ENCODE assay signal across 8 cellular contexts in genomic region chr5:76818844-76819831, GRCh38. TPM values are rescaled to one million over a fixed set of nuclear protein-coding genes. Genes with fewer than 3 reads are reported as not detected.
DNase-seq lines count a peak whose midpoint lies in the region; ATAC-seq and TF ChIP-seq lines count a peak whose summit lies in the region.

Gene F2RL1 (plus strand): TSS chr5:76819030. CDS start chr5:76819183, 153 bp downstream.

- TF ChIP-seq POLR2A in HCT116 (IDR thresholded peaks at IDR 0.05; ENCODE audit: borderline replicate concordance, extremely low read depth, insufficient read depth, insufficient read length) (peak; percentile 42), transverse colon (IDR thresholded peaks at IDR 0.05) (peak; percentile 97)

- H3K4me1 Mint-ChIP-seq in activated naive CD4-positive, alpha-beta T cell treated with anti-CD3 and anti-CD28 coated beads, Interleukin-2, amount 10 ng/mL, durations not matched to agents 7 days and 5 days, result peaks cover 17% of the 10 kb centered on the region
- no peaks in the 10 kb centered on the region for H3K4me1 Mint-ChIP-seq in glutamatergic neuron (ENCODE audit: low read depth, unreplicated experiment)

- peaks cover 53% of the 10 kb centered on the region for H3K79me2 ChIP-seq in HCT116 (ENCODE audit: insufficient read depth, low read length)

- DNase-seq in HCT116 (ENCODE audit: low read depth, low spot score), result peak; percentile 90
- peak; percentile 69 for DNase-seq in RPMI7951 (ENCODE audit: low read depth)
- DNase-seq in activated naive CD4-positive, alpha-beta T cell treated with anti-CD3 and anti-CD28 coated beads, Interleukin-2, amount 10 ng/mL, durations not matched to agents 7 days and 5 days, result peak; percentile 65
- DNase-seq in glutamatergic neuron, result peak; percentile 51
- peak in 36 of 56 donors; percentile 2 to 68 (median 17) for DNase-seq in nucleus accumbens (lab: John Stamatoyannopoulos, UW)
- peak; percentile 94 for DNase-seq in transverse colon

- H3K36me3 ChIP-seq in HCT116 (ENCODE audit: control insufficient read depth in 1 of 2, insufficient read depth in 2 of 2, low read length in 2 of 2), result peaks cover 0 to 9% of the 10 kb centered on the region in 2 experiments; a peak in 1 of 4 replicates
- H3K36me3 ChIP-seq in transverse colon, result no peaks in the 10 kb centered on the region

- H3K9ac ChIP-seq in HCT116 (ENCODE audit: low read length), result peak within 1 kb of the TSS; percentile 98

- no peak for TF ChIP-seq CTCF in HCT116 (IDR thresholded peaks at IDR 0.05 in 2 of 3, conservative IDR thresholded peaks at IDR 0.05 in 1 of 3; ENCODE audit: borderline replicate concordance in 1 of 3, insufficient read depth in 1 of 3, low read depth in 2 of 3, low read length in 2 of 3)
- TF ChIP-seq CTCF in glutamatergic neuron (IDR thresholded peaks at IDR 0.05; ENCODE audit: partially characterized antibody, unreplicated experiment), result no peak
- TF ChIP-seq CTCF in transverse colon (IDR thresholded peaks at IDR 0.05), result no peak

- BruUV-seq in HCT116 (replicated peaks; lab: Mats Ljungman, UMichigan), result TSS peak; percentile 66

- H3K4me3 ChIP-seq in HCT116 (replicated peaks in 1 of 2; ENCODE audit: low read depth in 1 of 2, low read length in 2 of 2) (peak within 1 kb of the TSS; percentile 98 to 99), transverse colon (peak within 1 kb of the TSS; percentile 50 to 83 (median 62))

- no peaks in the 10 kb centered on the region for H3K27me3 ChIP-seq in HCT116 (ENCODE audit: insufficient read depth, low read length)
- peaks cover 20% of the 10 kb centered on the region for H3K27me3 ChIP-seq in transverse colon

- TF ChIP-seq RAD21 in HCT116 (IDR thresholded peaks at IDR 0.05; ENCODE audit: low read depth), result no peak

- 6% methylated on average over 52 of the region's 72 CpGs; no CpG with 5 or more reads in 1 of the 2 donors for WGBS in transverse colon (ENCODE audit: low coverage in 1 of 2), 2 donors

- H3K9me3 ChIP-seq in HCT116 (ENCODE audit: control insufficient read depth in 1 of 2, insufficient read depth in 1 of 2, low read depth in 1 of 2, low read length in 2 of 2) (no peaks in the 10 kb centered on the region), transverse colon (no peaks in the 10 kb centered on the region)

- H3K27me3 Mint-ChIP-seq in activated naive CD4-positive, alpha-beta T cell treated with anti-CD3 and anti-CD28 coated beads, Interleukin-2, amount 10 ng/mL, durations not matched to agents 7 days and 5 days, result peaks cover 65% of the 10 kb centered on the region
- peaks cover 3% of the 10 kb centered on the region for H3K27me3 Mint-ChIP-seq in glutamatergic neuron (ENCODE audit: unreplicated experiment)

- RAD21 ChIA-PET in HCT116 (lab: Charles Lee; ENCODE audit: low non-redundant PET in 1 of 2, low total read pairs in 2 of 2, uncharacterized antibody in 2 of 2, unreplicated experiment in 2 of 2), result no interaction called here

- CTCF ChIA-PET in HCT116 (lab: Charles Lee), result interaction anchor here (0.8 to 2.0 kb wide), 2 partner anchors 12 to 44 kb away, joined by 4 to 10 read pairs; no protein-coding TSS in a partner anchor
- CTCF ChIA-PET in activated naive CD4-positive, alpha-beta T cell treated with anti-CD3 and anti-CD28 coated beads, Interleukin-2, amount 10 ng/mL, durations not matched to agents 7 days and 5 days (lab: Charles Lee), result interaction anchor here (0.7 kb wide), 1 partner anchor 26 kb away, joined by 3 read pairs; no protein-coding TSS in a partner anchor

- intact Hi-C loops in HCT116 (cut with micrococcal nuclease), result loop anchor here (1.0 kb wide), 1 partner anchor 20 kb away; no protein-coding TSS in a partner anchor
- intact Hi-C loops in transverse colon (cut with DNase I; ENCODE audit: low total_unique reads), result no loop called here

- H4K20me1 ChIP-seq in HCT116 (ENCODE audit: insufficient read depth), result no peaks in the 10 kb centered on the region; the same call in 1 of the 2 replicates

- H2AFZ ChIP-seq in HCT116 (ENCODE audit: low read depth, low read length, poor library complexity, severe bottlenecking), result peak within 1 kb of the TSS; percentile 63

- peak within 1 kb of the TSS; percentile 76 for H3K4me3 Mint-ChIP-seq in activated naive CD4-positive, alpha-beta T cell treated with anti-CD3 and anti-CD28 coated beads, Interleukin-2, amount 10 ng/mL, durations not matched to agents 7 days and 5 days
- peak within 1 kb of the TSS; percentile 80 for H3K4me3 Mint-ChIP-seq in glutamatergic neuron (ENCODE audit: unreplicated experiment)

- POLR2A ChIA-PET in HCT116 (lab: Charles Lee), result interaction anchor here (0.6 to 7.6 kb wide), 12 partner anchors 12 to 207 kb away, joined by 3 to 68 read pairs (median 4); no protein-coding TSS in a partner anchor

- peaks cover 47 to 79% of the 10 kb centered on the region in 2 experiments for H3K4me1 ChIP-seq in HCT116 (ENCODE audit: control insufficient read depth in 1 of 2, insufficient read depth in 2 of 2, low read length in 2 of 2)
- H3K4me1 ChIP-seq in transverse colon, result peaks cover 0 to 27% (median 22%) of the 10 kb centered on the region in 4 donors

- peak within 1 kb of the TSS; percentile 89 for H3K4me2 ChIP-seq in HCT116 (ENCODE audit: low read length)

- H3K27ac Mint-ChIP-seq in activated naive CD4-positive, alpha-beta T cell treated with anti-CD3 and anti-CD28 coated beads, Interleukin-2, amount 10 ng/mL, durations not matched to agents 7 days and 5 days, result no peak within 1 kb of the TSS
- no peak within 1 kb of the TSS for H3K27ac Mint-ChIP-seq in glutamatergic neuron (ENCODE audit: unreplicated experiment)

- in situ Hi-C loops in transverse colon (cut with MboI; ENCODE audit: low pct_ligation_motif_present in 1 of 4, low pct_unique_long_range_greater_than_20kb in 1 of 4, low sequenced_read_pairs in 3 of 4), result no loop called here

- no peak for TF ChIP-seq EP300 in transverse colon (IDR thresholded peaks at IDR 0.05; ENCODE audit: low read depth)

- H3K27ac ChIP-seq in HCT116 (ENCODE audit: low read depth, low read length) (peak within 1 kb of the TSS; percentile 91), transverse colon (peak within 1 kb of the TSS; percentile 88 to 93 (median 89))

- H3K36me3 Mint-ChIP-seq in activated naive CD4-positive, alpha-beta T cell treated with anti-CD3 and anti-CD28 coated beads, Interleukin-2, amount 10 ng/mL, durations not matched to agents 7 days and 5 days, result no peaks in the 10 kb centered on the region
- no peaks in the 10 kb centered on the region for H3K36me3 Mint-ChIP-seq in glutamatergic neuron (ENCODE audit: unreplicated experiment)

- ATAC-seq in HCT116 (peak; percentile 83), GM19452 (IDR thresholded peaks at IDR 0.05; ENCODE audit: unreplicated experiment) (no peak), HG03108 (IDR thresholded peaks at IDR 0.05; ENCODE audit: unreplicated experiment) (no peak)

- no peaks in the 10 kb centered on the region for H3K9me3 Mint-ChIP-seq in activated naive CD4-positive, alpha-beta T cell treated with anti-CD3 and anti-CD28 coated beads, Interleukin-2, amount 10 ng/mL, durations not matched to agents 7 days and 5 days
- H3K9me3 Mint-ChIP-seq in glutamatergic neuron (ENCODE audit: unreplicated experiment), result no peaks in the 10 kb centered on the region

- no peaks in the 10 kb centered on the region for H3K9me2 ChIP-seq in HCT116 (ENCODE audit: insufficient read depth)

TF ChIP-seq in HCT116, 20 proteins besides CTCF, POLR2A, EP300 and RAD21:
- TF ChIP-seq CEBPB (IDR thresholded peaks at IDR 0.05; ENCODE audit: low read depth), result no peak
- peak; percentile 99 for TF ChIP-seq POLR2AphosphoS5 (IDR thresholded peaks at IDR 0.05; ENCODE audit: low read depth, low read length)
- TF ChIP-seq SRF (IDR thresholded peaks at IDR 0.05; ENCODE audit: low read depth), result no peak
- no peak for TF ChIP-seq MAX (IDR thresholded peaks at IDR 0.05)
- TF ChIP-seq YY1 (IDR thresholded peaks at IDR 0.05; ENCODE audit: extremely low read depth, insufficient replicate concordance, low read depth, low read length), result peak; percentile 56
- no peak for TF ChIP-seq EZH2phosphoT487 (IDR thresholded peaks at IDR 0.05; ENCODE audit: borderline replicate concordance)
- TF ChIP-seq ZBTB33 (IDR thresholded peaks at IDR 0.05; ENCODE audit: extremely low read depth, insufficient replicate concordance, low read length), result no peak

RNA-seq across cellular contexts. Expression of gene F2RL1, which starts in this region (rescaled TPM):
- total RNA-seq in HCT116 (2021; ENCODE audit: unreplicated experiment), result 119 TPM
- polyA plus RNA-seq in HCT116 (2012), result 125 and 128 TPM in 2 replicates
- 6.8 and 8.6 TPM in 2 replicates for total RNA-seq in RPMI7951 (2014; rRNA removed; shearing (Covaris generic))
- total RNA-seq in glutamatergic neuron (ENCODE audit: unreplicated experiment), result 0.42 TPM
- 100 to 1,000 TPM in 2 of 4 donors, 10 to 100 TPM in 2; 38.8 to 209 (median 92.1) TPM for total RNA-seq in transverse colon

Comparison
In these comparisons a context has a peak if more than half of its experiments do, and no peak if none do; other contexts are left out.
1. Peak in DNase-seq in glutamatergic neuron; RNA of the gene not detected or under 1 TPM.
2. DNase-seq: peak in every context shown above with its lines; median percentile 94 in transverse colon; 90 in HCT116; 69 in RPMI7951; 65 in activated naive CD4-positive, alpha-beta T cell treated with anti-CD3 and anti-CD28 coated beads, Interleukin-2, amount 10 ng/mL, durations not matched to agents 7 days and 5 days; 51 in glutamatergic neuron; 17 in nucleus accumbens.